In genomic region chr21:34705032-34705431, GRCh38 we compare ENCODE assay signal across 20 cellular contexts. TPM values are rescaled to one million over a fixed set of nuclear protein-coding genes. Genes with fewer than 3 reads are reported as not detected.
"Had no signal": no experiment of that assay in that cellular context is flagged by ENCODE, and none has a peak within 500 bp of the region (broad histone marks: within the 10 kb centered on the region; RNA-seq: fewer than 3 reads in every experiment).

No MANE protein-coding gene starts in this region.

- H3K27ac Mint-ChIP-seq: activated CD8-positive, alpha-beta memory T cell treated with anti-CD3 and anti-CD28 coated beads, Interleukin-2, amount 10 ng/mL, durations not matched to agents 7 days and 5 days; activated naive CD8-positive, alpha-beta T cell; natural killer cell treated with Interleukin-12 subunit alpha and Interleukin-12 subunit beta and Interleukin-15 and Interleukin-18, amount 100 ng/mL, for 72 hours; type B pancreatic cell had no signal

- H3K27ac ChIP-seq: SJSA1 had no signal

- H3K36me3 ChIP-seq: sigmoid colon, SJSA1 had no signal

- H3K4me1 ChIP-seq: sigmoid colon had no signal

- H3K9me3 ChIP-seq: sigmoid colon, SJSA1 had no signal

- H3K4me3 Mint-ChIP-seq: activated CD8-positive, alpha-beta memory T cell treated with anti-CD3 and anti-CD28 coated beads, Interleukin-2, amount 10 ng/mL, durations not matched to agents 7 days and 5 days; activated naive CD8-positive, alpha-beta T cell; activated T-cell treated with anti-CD3 and anti-CD28 coated beads, Interleukin-2, amount 50 U/mL, for 4 hours; natural killer cell treated with Interleukin-12 subunit alpha and Interleukin-12 subunit beta and Interleukin-15 and Interleukin-18, amount 100 ng/mL, for 72 hours; type B pancreatic cell had no signal

- DNase-seq: activated CD4-positive, alpha-beta T cell treated with anti-CD3 and anti-CD28 coated beads for 1 hour; activated CD4-positive, alpha-beta T cell treated with anti-CD3 and anti-CD28 coated beads, Interleukin-2, amount 50 U/mL, for 48 hours; activated CD8-positive, alpha-beta memory T cell treated with anti-CD3 and anti-CD28 coated beads, Interleukin-2, amount 10 ng/mL, durations not matched to agents 7 days and 5 days; activated effector memory CD4-positive, alpha-beta T cell treated with anti-CD3 and anti-CD28 coated beads, Interleukin-2, amount 50 U/mL, for 16 hours; activated T-cell treated with anti-CD3 and anti-CD28 coated beads, Interleukin-2, amount 50 U/mL, for 4 hours; anterior cingulate cortex; effector CD4-positive, alpha-beta T cell; glutamatergic neuron; left colon; sigmoid colon; stimulated activated CD4-positive, alpha-beta T cell treated with anti-CD3 and anti-CD28 coated beads, Interleukin-4, amount 100 ng/mL, for 1 hour; stimulated activated CD8-positive, alpha-beta memory T cell treated with anti-CD3 and anti-CD28 coated beads, Interleukin-4, amount 100 ng/mL, for 48 hours; T-helper 9 cell had no signal

- ATAC-seq: activated CD8-positive, alpha-beta memory T cell treated with anti-CD3 and anti-CD28 coated beads, Interleukin-2, amount 10 ng/mL, durations not matched to agents 7 days and 5 days; activated T-cell treated with anti-CD3 and anti-CD28 coated beads, Interleukin-2, amount 50 U/mL, for 4 hours; left colon; natural killer cell treated with Interleukin-12 subunit alpha and Interleukin-12 subunit beta and Interleukin-15 and Interleukin-18, amount 100 ng/mL, for 72 hours had no signal

- H3K36me3 Mint-ChIP-seq: activated naive CD8-positive, alpha-beta T cell; natural killer cell treated with Interleukin-12 subunit alpha and Interleukin-12 subunit beta and Interleukin-15 and Interleukin-18, amount 100 ng/mL, for 72 hours; type B pancreatic cell had no signal

- H3K4me3 ChIP-seq: sigmoid colon, SJSA1 had no signal

- H3K27me3 ChIP-seq: sigmoid colon, SJSA1 had no signal

- H3K9me3 Mint-ChIP-seq: activated T-cell treated with anti-CD3 and anti-CD28 coated beads, Interleukin-2, amount 50 U/mL, for 4 hours; natural killer cell treated with Interleukin-12 subunit alpha and Interleukin-12 subunit beta and Interleukin-15 and Interleukin-18, amount 100 ng/mL, for 72 hours; type B pancreatic cell had no signal

RNA-seq across cellular contexts. Expression of gene CLIC6, which starts 36.2 kb away (rescaled TPM):
- total RNA-seq: endothelial cell of umbilical vein, lung microvascular endothelial cell, pulmonary artery endothelial cell, SJSA1 had no signal
